In the genomic region with DNA sequence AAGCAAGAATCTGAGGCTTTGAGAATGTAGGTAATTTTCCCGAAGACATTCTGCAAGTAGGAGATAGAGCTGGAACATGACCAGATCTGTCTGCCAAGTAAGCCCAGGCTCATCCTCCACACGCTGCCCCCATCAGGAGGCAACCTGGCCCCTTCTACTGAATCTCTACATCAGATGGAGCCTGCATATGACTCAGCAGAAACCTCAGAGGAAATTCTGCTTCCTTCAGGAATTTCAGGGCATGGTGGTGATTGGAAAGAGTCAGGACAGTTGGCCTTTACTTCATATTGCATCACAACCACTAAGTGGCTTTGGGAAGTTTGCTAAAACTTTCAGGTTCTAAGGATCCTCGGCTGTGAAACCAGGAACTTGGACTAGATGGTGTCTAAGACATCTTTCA, we compare ENCODE assay signal across 8 cellular contexts.
DNase-seq lines count a peak whose midpoint lies in the region; ATAC-seq lines count a peak whose summit lies in the region.

No MANE protein-coding gene starts in this region.

- H3K4me3 Mint-ChIP-seq in stimulated activated naive CD8-positive, alpha-beta T cell treated with anti-CD3 and anti-CD28 coated beads, Interleukin-15, Interleukin-2, amounts not matched to agents 100 ng/mL and 50 ng/mL, for 24 hours = no peak overlapping the region
- no peak overlapping the region for H3K4me3 Mint-ChIP-seq in activated naive CD8-positive, alpha-beta T cell

- no peak for ATAC-seq in stimulated activated naive CD8-positive, alpha-beta T cell treated with anti-CD3 and anti-CD28 coated beads, Interleukin-15, Interleukin-2, amounts not matched to agents 100 U/mL and 50 U/mL, for 24 hours
- no peak for ATAC-seq in GM18498 (IDR thresholded peaks at IDR 0.05; ENCODE audit: unreplicated experiment)
- ATAC-seq in GM21390 (IDR thresholded peaks at IDR 0.05; ENCODE audit: unreplicated experiment) = no peak

- no peak for DNase-seq in stimulated activated naive CD8-positive, alpha-beta T cell treated with anti-CD3 and anti-CD28 coated beads, Interleukin-15, Interleukin-2, amounts not matched to agents 100 U/mL and 50 U/mL, for 24 hours
- peak; percentile 6 for DNase-seq in inferior parietal cortex (ENCODE audit: extremely low spot score)
- DNase-seq in NCI-H146 treated with DMSO at 0.1 percent for 48 hours (lab: John Stamatoyannopoulos, UW; ENCODE audit: unreplicated experiment) = no peak
- DNase-seq in NCI-H748 treated with DMSO at 0.1 percent for 48 hours (lab: John Stamatoyannopoulos, UW) = no peak

- H3K27ac Mint-ChIP-seq in stimulated activated naive CD8-positive, alpha-beta T cell treated with anti-CD3 and anti-CD28 coated beads, Interleukin-15, Interleukin-2, amounts not matched to agents 100 ng/mL and 50 ng/mL, for 24 hours = peak overlapping the region; percentile 10
- H3K27ac Mint-ChIP-seq in activated naive CD8-positive, alpha-beta T cell = peak overlapping the region; percentile 95

- H3K9me3 Mint-ChIP-seq in stimulated activated naive CD8-positive, alpha-beta T cell treated with anti-CD3 and anti-CD28 coated beads, Interleukin-15, Interleukin-2, amounts not matched to agents 100 ng/mL and 50 ng/mL, for 24 hours = peaks cover 4% of the 10 kb centered on the region
- peaks cover 10% of the 10 kb centered on the region for H3K9me3 Mint-ChIP-seq in activated naive CD8-positive, alpha-beta T cell (ENCODE audit: low read depth)

- peaks cover 7% of the 10 kb centered on the region for H3K36me3 Mint-ChIP-seq in stimulated activated naive CD8-positive, alpha-beta T cell treated with anti-CD3 and anti-CD28 coated beads, Interleukin-15, Interleukin-2, amounts not matched to agents 100 ng/mL and 50 ng/mL, for 24 hours (ENCODE audit: low read depth)
- H3K36me3 Mint-ChIP-seq in activated naive CD8-positive, alpha-beta T cell = peaks cover 10% of the 10 kb centered on the region

- no peaks in the 10 kb centered on the region for H3K27me3 Mint-ChIP-seq in stimulated activated naive CD8-positive, alpha-beta T cell treated with anti-CD3 and anti-CD28 coated beads, Interleukin-15, Interleukin-2, amounts not matched to agents 100 ng/mL and 50 ng/mL, for 24 hours
- no peaks in the 10 kb centered on the region for H3K27me3 Mint-ChIP-seq in activated naive CD8-positive, alpha-beta T cell

- peaks cover 46% of the 10 kb centered on the region for H3K4me1 Mint-ChIP-seq in stimulated activated naive CD8-positive, alpha-beta T cell treated with anti-CD3 and anti-CD28 coated beads, Interleukin-15, Interleukin-2, amounts not matched to agents 100 ng/mL and 50 ng/mL, for 24 hours (ENCODE audit: low read depth)
- H3K4me1 Mint-ChIP-seq in activated naive CD8-positive, alpha-beta T cell (ENCODE audit: low read depth) = peaks cover 62% of the 10 kb centered on the region
